ENCODE assay signal across 9 cellular contexts in the genomic region with DNA sequence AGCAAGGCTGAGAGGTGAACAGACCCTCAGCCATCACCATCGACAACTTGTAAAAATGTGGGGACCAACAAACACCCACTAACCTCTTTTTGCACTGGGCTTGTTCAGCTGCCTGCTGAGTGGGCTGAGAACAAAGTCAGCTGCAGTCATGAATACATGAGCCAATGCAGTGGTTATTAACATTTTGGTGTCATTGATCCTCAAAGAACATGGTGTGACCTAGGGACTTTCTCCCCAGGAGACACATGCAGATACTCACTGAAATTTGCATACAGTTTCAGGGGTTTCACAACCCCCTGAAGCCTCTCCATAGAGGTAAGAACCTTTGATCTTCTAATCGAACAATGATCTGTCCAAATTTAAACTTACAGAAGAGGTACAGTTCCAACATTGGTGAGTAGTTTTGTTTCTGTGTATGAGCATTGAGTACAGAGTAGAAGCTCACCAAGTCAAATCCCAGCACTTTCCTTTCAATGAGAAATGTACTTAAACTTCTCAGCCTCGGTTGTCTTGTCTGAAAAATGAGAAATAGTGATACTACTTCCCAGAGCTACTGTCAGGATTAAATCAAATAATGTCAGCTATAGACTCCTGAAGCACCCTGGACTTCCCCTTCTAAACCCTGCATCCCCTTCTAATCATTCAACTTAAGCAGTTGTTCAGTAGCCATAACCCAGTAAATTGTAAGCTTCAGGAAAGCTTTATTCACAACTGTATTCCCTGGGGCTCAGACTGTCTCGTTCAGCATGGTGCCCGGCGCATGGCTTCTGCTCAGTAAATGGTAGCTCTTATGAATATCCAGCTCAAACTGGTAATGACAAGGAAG.
DNase-seq lines count a peak whose midpoint lies in the region; ATAC-seq and TF ChIP-seq lines count a peak whose summit lies in the region.
"Had no signal": no experiment of that assay in that cellular context is flagged by ENCODE, and none has a peak within 500 bp of the region (broad histone marks: within the 10 kb centered on the region; RNA-seq: fewer than 3 reads in every experiment).

No MANE protein-coding gene starts in this region.

- no peak overlapping the region for H3K4me3 ChIP-seq in H7 (ENCODE audit: insufficient read depth, low read depth, low read length)

- no peaks in the 10 kb centered on the region for H3K36me3 ChIP-seq in H7 (replicated peaks; ENCODE audit: control insufficient read depth, insufficient read depth, low read length)

- H3K4me3 Mint-ChIP-seq in activated naive CD4-positive, alpha-beta T cell treated with anti-CD3 and anti-CD28 coated beads, Interleukin-2, amount 50 U/mL, for 24 hours = peak overlapping the region; percentile 67
- H3K4me3 Mint-ChIP-seq in CD4-positive, alpha-beta T cell = no peak overlapping the region

- intact Hi-C loops in CD4-positive, alpha-beta T cell (cut with DNase I, micrococcal nuclease) = no loop called here

- no peaks in the 10 kb centered on the region for H3K9me3 ChIP-seq in CD4-positive, alpha-beta T cell (ENCODE audit: control insufficient read depth, low read length)

- no peaks in the 10 kb centered on the region for H3K27me3 Mint-ChIP-seq in activated naive CD4-positive, alpha-beta T cell treated with anti-CD3 and anti-CD28 coated beads, Interleukin-2, amount 50 U/mL, for 24 hours
- no peaks in the 10 kb centered on the region for H3K27me3 Mint-ChIP-seq in CD4-positive, alpha-beta T cell

- no peak overlapping the region for H3K27ac ChIP-seq in CD4-positive, alpha-beta T cell (ENCODE audit: low read depth, low read length)
- H3K27ac ChIP-seq: KMS-11 had no signal

- peaks cover 5% of the 10 kb centered on the region for H3K36me3 Mint-ChIP-seq in activated naive CD4-positive, alpha-beta T cell treated with anti-CD3 and anti-CD28 coated beads, Interleukin-2, amount 50 U/mL, for 24 hours
- H3K36me3 Mint-ChIP-seq in CD4-positive, alpha-beta T cell (ENCODE audit: low read depth) = no peaks in the 10 kb centered on the region

- peak overlapping the region; percentile 95 for H3K27ac Mint-ChIP-seq in activated naive CD4-positive, alpha-beta T cell treated with anti-CD3 and anti-CD28 coated beads, Interleukin-2, amount 50 U/mL, for 24 hours
- H3K27ac Mint-ChIP-seq in CD4-positive, alpha-beta T cell = no peak overlapping the region

- TF ChIP-seq CTCF in GM10248 (IDR thresholded peaks at IDR 0.05; ENCODE audit: control extremely low read depth, extremely low read depth, low read depth, missing control alignments) = no peak
- no peak for TF ChIP-seq CTCF in CD4-positive, alpha-beta T cell (IDR thresholded peaks at IDR 0.05)

- H3K9me3 Mint-ChIP-seq in activated naive CD4-positive, alpha-beta T cell treated with anti-CD3 and anti-CD28 coated beads, Interleukin-2, amount 50 U/mL, for 24 hours = peaks cover 11% of the 10 kb centered on the region
- no peaks in the 10 kb centered on the region for H3K9me3 Mint-ChIP-seq in CD4-positive, alpha-beta T cell

- CTCF ChIA-PET in GM10248 (lab: Yijun Ruan, JAX) = interaction anchor here (1.2 to 1.7 kb wide), 2 partner anchors 39 to 65 kb away, joined by 3 read pairs; no protein-coding TSS in a partner anchor
- CTCF ChIA-PET in CD4-positive, alpha-beta T cell (lab: Charles Lee) = interaction anchor here (1.2 kb wide), 2 partner anchors 13 to 575 kb away, joined by 3 to 9 read pairs; no protein-coding TSS in a partner anchor

- H3K4me1 Mint-ChIP-seq in activated naive CD4-positive, alpha-beta T cell treated with anti-CD3 and anti-CD28 coated beads, Interleukin-2, amount 50 U/mL, for 24 hours = peaks cover 83% of the 10 kb centered on the region
- H3K4me1 Mint-ChIP-seq in CD4-positive, alpha-beta T cell (ENCODE audit: low read depth) = peaks cover 42% of the 10 kb centered on the region

- ATAC-seq in HG02973 (IDR thresholded peaks at IDR 0.05; ENCODE audit: unreplicated experiment) = peak; percentile 70
- no peak for ATAC-seq in CD4-positive, alpha-beta T cell (ENCODE audit: poor library complexity)

- DNase-seq in GM10248 (ENCODE audit: extremely low spot score) = peak; percentile 65
- DNase-seq in GM19238 (ENCODE audit: insufficient read length, low spot score) = peak; percentile 21
- no peak for DNase-seq in NCI-H187 treated with DMSO at 0.1 percent for 48 hours (lab: John Stamatoyannopoulos, UW)
- DNase-seq in H7 = no peak
- DNase-seq in CD4-positive, alpha-beta T cell = no peak
- DNase-seq in anterior cingulate cortex (lab: John Stamatoyannopoulos, UW) = no peak

- no peaks in the 10 kb centered on the region for H3K27me3 ChIP-seq in H7 (ENCODE audit: control insufficient read depth, insufficient read depth, low read length)
- no peaks in the 10 kb centered on the region for H3K27me3 ChIP-seq in CD4-positive, alpha-beta T cell (ENCODE audit: control insufficient read depth, insufficient read depth, low read length)

- POLR2A ChIA-PET in GM10248 (lab: Yijun Ruan, JAX) = no interaction called here
- POLR2A ChIA-PET in CD4-positive, alpha-beta T cell (lab: Charles Lee) = interaction anchor here (0.7 to 1.0 kb wide), 2 partner anchors 19 to 34 kb away, joined by 3 read pairs; no protein-coding TSS in a partner anchor

Comparison
In these comparisons a context has a peak if more than half of its experiments do, and no peak if none do; other contexts are left out.
1. DNase-seq: peak in GM10248 (single experiment) and GM19238 (single experiment); none in NCI-H187 treated with DMSO at 0.1 percent for 48 hours (single experiment), H7 (single experiment), CD4-positive, alpha-beta T cell (0 of 10) and anterior cingulate cortex (0 of 58).